ENCODE assay signal across 8 cellular contexts in the genomic region with DNA sequence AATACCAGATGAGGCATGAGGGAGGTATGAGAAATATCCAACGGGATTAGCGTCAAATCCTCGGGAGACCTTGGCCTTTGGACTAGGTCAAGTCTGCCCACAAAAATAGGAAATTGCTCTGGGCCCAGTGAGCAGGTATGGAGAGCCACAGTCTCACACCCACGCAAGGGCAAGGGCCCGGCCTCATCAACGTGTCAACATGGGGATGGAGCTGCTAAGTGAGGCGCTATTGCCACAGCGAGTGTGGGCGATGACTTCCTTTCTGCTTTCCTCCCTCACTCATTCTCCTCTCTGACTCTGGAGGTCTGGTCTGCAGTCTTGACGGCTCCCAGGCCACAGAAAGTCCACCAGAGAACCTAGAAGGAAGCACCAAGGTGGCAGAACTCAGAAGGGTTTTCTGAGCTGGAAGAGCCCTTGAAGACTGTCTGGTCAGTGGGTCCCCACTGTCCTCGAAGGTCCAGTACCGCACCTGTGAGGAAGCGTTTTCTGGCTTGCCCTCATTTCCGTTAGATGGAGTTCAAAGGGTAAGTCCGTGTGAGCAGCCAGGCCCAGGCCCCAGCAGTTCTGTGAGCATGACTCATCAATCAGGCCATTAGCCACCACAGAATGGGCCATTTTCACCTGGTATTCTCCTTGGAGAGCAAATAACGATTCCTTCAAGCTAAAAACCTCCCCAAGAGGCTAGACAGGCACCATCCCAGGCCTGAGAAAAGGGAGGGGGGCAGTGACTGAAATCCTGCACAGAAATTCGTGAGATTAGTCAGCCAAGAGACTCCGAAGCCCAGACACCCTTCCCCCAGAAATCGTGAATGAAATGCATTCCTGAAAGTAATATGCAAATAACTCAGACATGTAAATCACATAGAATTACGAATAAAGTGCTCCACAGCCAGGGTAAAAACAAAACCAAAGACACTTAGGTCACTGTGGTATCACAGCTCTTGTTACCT.
A peak's percentile ranks its signal among the peaks of the same experiment; 100 is the strongest.
DNase-seq lines count a peak whose midpoint lies in the region; ATAC-seq, FAIRE-seq and TF ChIP-seq lines count a peak whose summit lies in the region.

No MANE protein-coding gene starts in this region.

- peak overlapping the region; percentile 26; the same call in 1 of the 2 replicates for H3K18ac ChIP-seq in H1 (ENCODE audit: extremely low read depth, low read length)

- peak overlapping the region; percentile 62; the same call in 1 of the 2 replicates for H2BK15ac ChIP-seq in H1 (ENCODE audit: low read length)

- peak overlapping the region; percentile 69 for H4K91ac ChIP-seq in H1 (replicated peaks; ENCODE audit: insufficient read length, low read length)

- H3K23ac ChIP-seq in H1 (ENCODE audit: insufficient read length), result no peak overlapping the region

- H3K4me3 ChIP-seq in heart right ventricle (no peak overlapping the region), SK-N-MC (peak overlapping the region; percentile 32), H1 (ENCODE audit: extremely low read depth in 1 of 4, insufficient read depth in 2 of 4, low read depth in 3 of 4, low read length in 4 of 4) (peak overlapping the region in 1 of 4 experiments; percentile 11; a peak in 2 of 8 replicates), skeletal muscle cell (ENCODE audit: low read depth, low read length) (no peak overlapping the region)

- no peaks in the 10 kb centered on the region for H3K9me3 ChIP-seq in heart right ventricle
- no peaks in the 10 kb centered on the region for H3K9me3 ChIP-seq in SK-N-MC (ENCODE audit: low read depth, low read length)
- H3K9me3 ChIP-seq in H1 (ENCODE audit: insufficient read depth in 2 of 2, low read depth in 1 of 2, low read length in 1 of 2), result no peaks in the 10 kb centered on the region

- peak overlapping the region; percentile 29 for H3K4ac ChIP-seq in H1 (replicated peaks; ENCODE audit: insufficient read length, low read depth, low read length)

- TF ChIP-seq EP300 in H1 (IDR thresholded peaks at IDR 0.05; ENCODE audit: borderline replicate concordance in 1 of 2, low read depth in 2 of 2, low read length in 2 of 2), result no peak

- DNase-seq in heart right ventricle (no peak), left ventricle myocardium superior (no peak), SK-N-MC (ENCODE audit: low read depth, low spot score) (no peak), H1 (ENCODE audit: low read depth in 1 of 2, low spot score in 2 of 2) (no peak), skeletal muscle cell (ENCODE audit: low read depth) (peak; percentile 97), NCI-H2107 treated with DMSO at 0.1 percent for 48 hours (lab: John Stamatoyannopoulos, UW; ENCODE audit: unreplicated experiment) (no peak), pons (ENCODE audit: low spot score) (no peak)

- CTCF ChIA-PET in H1 (lab: Charles Lee; ENCODE audit: partially characterized antibody), result interaction anchor here (0.6 to 23.0 kb wide), 7 partner anchors 14 to 312 kb away, joined by 3 to 324 read pairs (median 4); no protein-coding TSS in a partner anchor

- intact Hi-C loops in heart right ventricle (cut with DNase I) (loop anchor here in 2 of 10 donors (5.0 to 10.0 kb wide), 2 partner anchors 51 to 58 kb away; no protein-coding TSS in a partner anchor), left ventricle myocardium superior (cut with micrococcal nuclease) (no loop called here)

- H2BK12ac ChIP-seq in H1 (ENCODE audit: low read depth, low read length), result peak overlapping the region; percentile 84

- no peaks in the 10 kb centered on the region for H3K36me3 ChIP-seq in heart right ventricle
- no peaks in the 10 kb centered on the region for H3K36me3 ChIP-seq in SK-N-MC (ENCODE audit: insufficient read depth, low read length)
- H3K36me3 ChIP-seq in H1 (ENCODE audit: control insufficient read depth in 2 of 4, insufficient read depth in 4 of 4, low read length in 3 of 4), result no peaks in the 10 kb centered on the region

- ATAC-seq in heart right ventricle, result no peak
- no peak for ATAC-seq in left ventricle myocardium superior
- peak; percentile 68 for ATAC-seq in HG02973 (IDR thresholded peaks at IDR 0.05; ENCODE audit: unreplicated experiment)

- H2AFZ ChIP-seq in H1 (ENCODE audit: low read length), result no peak overlapping the region

- H3K14ac ChIP-seq in H1 (ENCODE audit: insufficient read length), result no peak overlapping the region

- no peak overlapping the region for H2BK120ac ChIP-seq in H1 (replicated peaks; ENCODE audit: low read depth, low read length)

- H3K4me1 ChIP-seq in heart right ventricle (peaks cover 24 to 98% (median 67%) of the 10 kb centered on the region in 9 donors), H1 (replicated peaks in 1 of 4; ENCODE audit: control insufficient read depth in 3 of 4, insufficient read depth in 4 of 4, low read length in 3 of 4) (peaks cover 19 to 36% (median 25%) of the 10 kb centered on the region in 4 experiments)

- peak overlapping the region; percentile 39 to 44 for H3K4me2 ChIP-seq in H1 (ENCODE audit: insufficient read depth in 1 of 2, low read depth in 2 of 2, low read length in 2 of 2)

- H4K20me1 ChIP-seq in H1 (replicated peaks in 1 of 2; ENCODE audit: control insufficient read depth in 1 of 2, insufficient read depth in 2 of 2, low read length in 2 of 2), result no peaks in the 10 kb centered on the region

- H3K23me2 ChIP-seq in H1 (ENCODE audit: low read depth, low read length), result no peaks in the 10 kb centered on the region

- TF ChIP-seq POLR2A in H1 (IDR thresholded peaks at IDR 0.05; ENCODE audit: control extremely low read depth in 1 of 2, low read depth in 2 of 2, low read length in 2 of 2), result no peak

- H2BK5ac ChIP-seq in H1 (ENCODE audit: low read depth, low read length), result peak overlapping the region; percentile 84

- peaks cover 7% of the 10 kb centered on the region; the same call in 1 of the 2 replicates for H3K79me1 ChIP-seq in H1 (ENCODE audit: low read depth, low read length)

- H3K79me2 ChIP-seq in H1 (ENCODE audit: control insufficient read depth in 1 of 2, insufficient read depth in 2 of 2, low read length in 2 of 2), result no peaks in the 10 kb centered on the region; a peak in 1 of 4 replicates

- H4K8ac ChIP-seq in H1 (ENCODE audit: extremely low read depth, insufficient read depth, low read length), result peak overlapping the region; percentile 35; the same call in 1 of the 2 replicates

- peak overlapping the region; percentile 96; the same call in 1 of the 2 replicates for H2BK20ac ChIP-seq in H1 (ENCODE audit: low read length)

- no peak overlapping the region for H4K5ac ChIP-seq in H1 (ENCODE audit: insufficient read length, low read depth, low read length)

- FAIRE-seq in H1 (lab: Jason Lieb, UNC), result no peak

- H3K27ac ChIP-seq in heart right ventricle (peak overlapping the region in 8 of 10 donors; percentile 55 to 82 (median 74)), SK-N-MC (peak overlapping the region; percentile 78), H1 (ENCODE audit: low read depth, low read length) (0 out of 2 replicates have a peak overlapping the region, but pooled peaks have one; percentile 13)

- 84 to 86% methylated on average over 20 of the region's 20 CpGs for WGBS in heart right ventricle, 2 donors
- 63% methylated on average over 20 of the region's 20 CpGs; no CpG with 5 or more reads in 1 of the 2 experiments for WGBS in H1 (ENCODE audit: extremely low coverage in 1 of 2, insufficient coverage in 1 of 2, insufficient read length in 1 of 2, insufficient replicate concordance in 2 of 2, low coverage in 1 of 2, low lambda C conversion rate in 2 of 2, missing lambda C conversion rate in 1 of 2), 2 experiments

- H3K27me3 ChIP-seq in heart right ventricle (no peaks in the 10 kb centered on the region), H1 (replicated peaks in 1 of 4; ENCODE audit: control insufficient read depth in 3 of 4, extremely low read depth in 1 of 4, insufficient read depth in 3 of 4, low read length in 3 of 4) (no peaks in the 10 kb centered on the region)

- no peak for TF ChIP-seq RAD21 in H1 (IDR thresholded peaks at IDR 0.05 in 1 of 2, conservative IDR thresholded peaks at IDR 0.05 in 1 of 2; ENCODE audit: low read depth in 2 of 2, low read length in 2 of 2)

- POLR2A ChIA-PET in H1 (lab: Charles Lee; ENCODE audit: partially characterized antibody), result interaction anchor here (0.6 to 2.9 kb wide), 8 partner anchors 14 to 167 kb away, joined by 3 to 12 read pairs (median 3); a partner anchor contains a TSS

- no peak overlapping the region for H3K56ac ChIP-seq in H1 (replicated peaks; ENCODE audit: insufficient read length, low read depth, low read length)

- peak overlapping the region; percentile 94 for H2AK5ac ChIP-seq in H1 (ENCODE audit: low read depth, low read length)

- TF ChIP-seq CTCF in heart right ventricle (IDR thresholded peaks at IDR 0.05), result no peak
- TF ChIP-seq CTCF in H1 (IDR thresholded peaks at IDR 0.05; ENCODE audit: control extremely low read depth in 1 of 3, insufficient read depth in 1 of 3, low read depth in 1 of 3, low read length in 3 of 3), result no peak

- H3K9ac ChIP-seq in SK-N-MC (ENCODE audit: insufficient read length) (no peak overlapping the region), H1 (replicated peaks in 1 of 4; ENCODE audit: extremely low read depth in 1 of 4, low read depth in 3 of 4, low read length in 3 of 4) (no peak overlapping the region; a peak in 1 of 7 replicates)

TF ChIP-seq in H1, 55 proteins besides CTCF, POLR2A, EP300 and RAD21:
- TF ChIP-seq TCF12 (IDR thresholded peaks at IDR 0.05; ENCODE audit: low read depth, low read length), result no peak
- TF ChIP-seq TEAD4 (IDR thresholded peaks at IDR 0.05; ENCODE audit: low read depth, low read length), result peak; percentile 5; the same call in 1 of the 2 replicates
- TF ChIP-seq HDAC2 (IDR thresholded peaks at IDR 0.05; ENCODE audit: borderline replicate concordance in 1 of 2, low read depth in 2 of 2, low read length in 2 of 2), result no peak
- TF ChIP-seq, protein P1, sequence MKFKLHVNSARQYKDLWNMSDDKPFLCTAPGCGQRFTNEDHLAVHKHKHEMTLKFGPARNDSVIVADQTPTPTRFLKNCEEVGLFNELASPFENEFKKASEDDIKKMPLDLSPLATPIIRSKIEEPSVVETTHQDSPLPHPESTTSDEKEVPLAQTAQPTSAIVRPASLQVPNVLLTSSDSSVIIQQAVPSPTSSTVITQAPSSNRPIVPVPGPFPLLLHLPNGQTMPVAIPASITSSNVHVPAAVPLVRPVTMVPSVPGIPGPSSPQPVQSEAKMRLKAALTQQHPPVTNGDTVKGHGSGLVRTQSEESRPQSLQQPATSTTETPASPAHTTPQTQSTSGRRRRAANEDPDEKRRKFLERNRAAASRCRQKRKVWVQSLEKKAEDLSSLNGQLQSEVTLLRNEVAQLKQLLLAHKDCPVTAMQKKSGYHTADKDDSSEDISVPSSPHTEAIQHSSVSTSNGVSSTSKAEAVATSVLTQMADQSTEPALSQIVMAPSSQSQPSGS (IDR thresholded peaks at IDR 0.05; ENCODE audit: low read length), result no peak
- TF ChIP-seq EGR1 (IDR thresholded peaks at IDR 0.05; ENCODE audit: borderline replicate concordance, low read depth, low read length), result no peak
- TF ChIP-seq CHD2 (IDR thresholded peaks at IDR 0.05; ENCODE audit: low read length), result no peak
- no peak for TF ChIP-seq TAF7 (optimal IDR thresholded peaks at IDR 0.05; ENCODE audit: borderline replicate concordance, low read depth, low read length)
- TF ChIP-seq JUND (IDR thresholded peaks at IDR 0.05; ENCODE audit: low read length), result peak; percentile 80; the same call in 1 of the 2 replicates
- TF ChIP-seq BACH1 (IDR thresholded peaks at IDR 0.05; ENCODE audit: low read length), result no peak; the same call in 1 of the 2 replicates
- peak; percentile 43 for TF ChIP-seq ASH2L (IDR thresholded peaks at IDR 0.05; ENCODE audit: low read length)
TF ChIP-seq in H1: peak in this region for 3.

Comparison
In these comparisons a context has a peak if more than half of its experiments do, and no peak if none do; other contexts are left out.
1. H3K27ac ChIP-seq: peak in every context shown above with its lines; median percentile 78 in SK-N-MC; 74 in heart right ventricle; 13 in H1.